Comparison of ENCODE assay signal across 30 cellular contexts in the genomic region with DNA sequence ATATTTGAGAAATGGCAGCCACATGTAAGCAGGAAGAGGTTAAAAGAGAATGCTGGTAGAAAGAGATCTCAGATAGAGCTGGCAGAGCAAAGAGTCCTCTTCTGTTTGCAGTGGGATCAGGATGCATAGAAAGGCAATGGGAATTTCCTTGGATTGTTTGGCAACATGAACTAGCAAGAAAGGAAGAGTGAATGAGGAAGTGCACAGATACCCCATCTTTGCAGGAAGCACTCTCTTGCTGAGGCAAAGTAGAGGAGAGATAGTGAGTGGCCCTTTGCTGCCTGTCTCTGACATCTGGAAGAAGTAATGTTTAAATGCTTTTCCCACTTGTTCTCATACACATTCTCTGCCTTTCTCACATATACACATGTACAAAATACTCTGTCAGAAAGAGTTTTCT.
"Had no signal": no experiment of that assay in that cellular context is flagged by ENCODE, and none has a peak within 500 bp of the region (broad histone marks: within the 10 kb centered on the region; RNA-seq: fewer than 3 reads in every experiment).

No MANE protein-coding gene starts in this region.

- H3K27me3 ChIP-seq: adrenal gland, body of pancreas, gastrocnemius medialis, heart left ventricle had no signal

- H3K4me1 Mint-ChIP-seq: activated CD4-positive, alpha-beta memory T cell treated with anti-CD3 and anti-CD28 coated beads, Interleukin-2, amount 10 ng/mL, durations not matched to agents 7 days and 5 days; activated CD4-positive, alpha-beta T cell treated with anti-CD3 and anti-CD28 coated beads for 36 hours; activated CD4-positive, alpha-beta T cell treated with anti-CD3 and anti-CD28 coated beads, Interleukin-2, amount 10 ng/mL, durations not matched to agents 24 days and 14 days; activated naive CD4-positive, alpha-beta T cell treated with anti-CD3 and anti-CD28 coated beads, Interleukin-2, amount 10 ng/mL, durations not matched to agents 7 days and 5 days had no signal

- H3K36me3 ChIP-seq: adrenal gland had no signal

- H3K4me3 ChIP-seq: adrenal gland, body of pancreas, gastrocnemius medialis, heart left ventricle had no signal

- H3K27ac Mint-ChIP-seq: activated CD4-positive, alpha-beta memory T cell treated with anti-CD3 and anti-CD28 coated beads, Interleukin-2, amount 10 ng/mL, durations not matched to agents 7 days and 5 days; activated CD4-positive, alpha-beta T cell treated with anti-CD3 and anti-CD28 coated beads for 36 hours; activated CD4-positive, alpha-beta T cell treated with anti-CD3 and anti-CD28 coated beads, Interleukin-2, amount 10 ng/mL, durations not matched to agents 24 days and 14 days; activated naive CD4-positive, alpha-beta T cell treated with anti-CD3 and anti-CD28 coated beads, Interleukin-2, amount 10 ng/mL, durations not matched to agents 7 days and 5 days; activated T-cell treated with anti-CD3 and anti-CD28 coated beads, Interleukin-2, amount 50 U/mL, for 24 hours; activated T-cell treated with anti-CD3 and anti-CD28 coated beads, Interleukin-2, amount 50 U/mL, for 72 hours; effector memory CD8-positive, alpha-beta T cell had no signal

- DNase-seq: activated CD4-positive, alpha-beta memory T cell treated with anti-CD3 and anti-CD28 coated beads, Interleukin-2, amount 10 ng/mL, durations not matched to agents 7 days and 5 days; activated CD4-positive, alpha-beta T cell treated with anti-CD3 and anti-CD28 coated beads for 36 hours; activated CD4-positive, alpha-beta T cell treated with anti-CD3 and anti-CD28 coated beads, Interleukin-2, amount 10 ng/mL, durations not matched to agents 24 days and 14 days; activated CD4-positive, alpha-beta T cell treated with anti-CD3 and anti-CD28 coated beads, Interleukin-2, amount 50 U/mL, for 4 hours; activated CD4-positive, CD25-positive, alpha-beta regulatory T cell; activated CD4-positive, CD25-positive, alpha-beta regulatory T cell treated with anti-CD3 and anti-CD28 coated beads, Interleukin-2, amount 50 U/mL, for 72 hours; activated CD8-positive, alpha-beta memory T cell treated with anti-CD3 and anti-CD28 coated beads, Interleukin-2, amount 50 U/mL, for 48 hours; activated gamma-delta T cell; activated naive CD4-positive, alpha-beta T cell; activated naive CD4-positive, alpha-beta T cell treated with anti-CD3 and anti-CD28 coated beads, Interleukin-2, amount 10 ng/mL, durations not matched to agents 7 days and 5 days; activated T-cell treated with anti-CD3 and anti-CD28 coated beads for 4 hours; activated T-cell treated with anti-CD3 and anti-CD28 coated beads, Interleukin-2, amount 50 U/mL, for 24 hours; activated T-cell treated with anti-CD3 and anti-CD28 coated beads, Interleukin-2, amount 50 U/mL, for 72 hours; adrenal gland; amygdala; aorta; body of pancreas; caudate nucleus; cortex of kidney; dermis blood vessel endothelial cell; effector CD4-positive, alpha-beta T cell; effector memory CD8-positive, alpha-beta T cell; foreskin fibroblast; gastrocnemius medialis; glutamatergic neuron; heart left ventricle; hypothalamus; T-helper 2 cell had no signal

- H3K9me3 ChIP-seq: adrenal gland, body of pancreas, gastrocnemius medialis had no signal

- FAIRE-seq: colon, endothelial cell of umbilical vein had no signal

- H3K27me3 Mint-ChIP-seq: activated CD4-positive, alpha-beta memory T cell treated with anti-CD3 and anti-CD28 coated beads, Interleukin-2, amount 10 ng/mL, durations not matched to agents 7 days and 5 days; activated CD4-positive, alpha-beta T cell treated with anti-CD3 and anti-CD28 coated beads for 36 hours; activated CD4-positive, alpha-beta T cell treated with anti-CD3 and anti-CD28 coated beads, Interleukin-2, amount 10 ng/mL, durations not matched to agents 24 days and 14 days; activated naive CD4-positive, alpha-beta T cell treated with anti-CD3 and anti-CD28 coated beads, Interleukin-2, amount 10 ng/mL, durations not matched to agents 7 days and 5 days; activated T-cell treated with anti-CD3 and anti-CD28 coated beads, Interleukin-2, amount 50 U/mL, for 24 hours; effector memory CD8-positive, alpha-beta T cell had no signal

- H3K4me3 Mint-ChIP-seq: activated CD4-positive, alpha-beta memory T cell treated with anti-CD3 and anti-CD28 coated beads, Interleukin-2, amount 10 ng/mL, durations not matched to agents 7 days and 5 days; activated CD4-positive, alpha-beta T cell treated with anti-CD3 and anti-CD28 coated beads for 36 hours; activated CD4-positive, alpha-beta T cell treated with anti-CD3 and anti-CD28 coated beads, Interleukin-2, amount 10 ng/mL, durations not matched to agents 24 days and 14 days; activated naive CD4-positive, alpha-beta T cell treated with anti-CD3 and anti-CD28 coated beads, Interleukin-2, amount 10 ng/mL, durations not matched to agents 7 days and 5 days; activated T-cell treated with anti-CD3 and anti-CD28 coated beads, Interleukin-2, amount 50 U/mL, for 24 hours; activated T-cell treated with anti-CD3 and anti-CD28 coated beads, Interleukin-2, amount 50 U/mL, for 72 hours; effector memory CD8-positive, alpha-beta T cell had no signal

- H3K4me1 ChIP-seq: adrenal gland, body of pancreas, gastrocnemius medialis, heart left ventricle had no signal
